ENCODE assay signal across 8 cellular contexts in the genomic region with DNA sequence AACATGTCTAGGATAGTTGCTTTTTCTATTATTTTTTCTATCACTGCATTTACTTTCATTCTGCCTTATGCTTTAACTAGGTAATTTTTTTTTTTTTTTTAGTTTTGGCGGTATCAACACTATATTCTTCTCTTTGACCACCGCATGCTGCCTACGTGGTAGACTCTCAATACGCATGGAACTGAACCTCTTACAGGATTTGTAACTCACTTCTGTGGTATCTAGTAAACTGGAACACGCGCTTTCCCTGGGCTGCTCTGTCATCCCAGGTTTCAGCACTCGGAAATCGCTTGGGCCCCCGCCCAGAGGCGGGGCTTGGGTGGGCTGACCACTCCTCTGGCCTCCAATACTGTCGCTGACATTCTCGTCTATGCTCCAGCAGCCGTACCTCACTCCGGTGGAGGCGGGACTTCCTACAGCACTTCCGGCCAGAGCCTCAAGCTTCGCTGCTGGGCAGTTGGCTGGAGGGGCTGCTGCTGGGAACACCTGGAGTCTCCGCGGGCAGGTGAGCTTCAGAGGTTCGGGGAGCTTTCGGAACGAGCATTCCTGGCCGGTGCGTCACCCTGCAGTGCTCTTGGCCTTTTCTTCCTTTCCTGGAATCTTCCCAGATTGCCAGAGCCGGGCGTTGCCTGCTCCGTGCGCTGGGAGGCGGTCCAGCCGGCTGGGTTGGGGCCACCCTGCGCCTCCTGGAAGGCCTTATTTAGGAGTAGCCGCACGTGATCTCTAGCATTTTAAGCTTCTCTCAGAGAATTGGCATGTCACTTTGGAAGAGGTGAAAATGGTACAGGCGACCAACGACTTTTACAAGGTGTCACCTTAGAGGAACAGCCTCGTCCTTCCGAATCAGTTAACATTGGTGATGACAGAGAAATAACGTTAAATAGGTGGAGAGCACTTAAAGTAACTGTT.
DNase-seq lines count a peak whose midpoint lies in the region; ATAC-seq lines count a peak whose summit lies in the region.

A gene with protein sequence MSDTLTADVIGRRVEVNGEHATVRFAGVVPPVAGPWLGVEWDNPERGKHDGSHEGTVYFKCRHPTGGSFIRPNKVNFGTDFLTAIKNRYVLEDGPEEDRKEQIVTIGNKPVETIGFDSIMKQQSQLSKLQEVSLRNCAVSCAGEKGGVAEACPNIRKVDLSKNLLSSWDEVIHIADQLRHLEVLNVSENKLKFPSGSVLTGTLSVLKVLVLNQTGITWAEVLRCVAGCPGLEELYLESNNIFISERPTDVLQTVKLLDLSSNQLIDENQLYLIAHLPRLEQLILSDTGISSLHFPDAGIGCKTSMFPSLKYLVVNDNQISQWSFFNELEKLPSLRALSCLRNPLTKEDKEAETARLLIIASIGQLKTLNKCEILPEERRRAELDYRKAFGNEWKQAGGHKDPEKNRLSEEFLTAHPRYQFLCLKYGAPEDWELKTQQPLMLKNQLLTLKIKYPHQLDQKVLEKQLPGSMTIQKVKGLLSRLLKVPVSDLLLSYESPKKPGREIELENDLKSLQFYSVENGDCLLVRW (plus strand): TSS at position 428 of the 909 bp plus-strand sequence. CDS start 12,623 bp downstream, outside the sequence.

- DNase-seq in DMS 273 (lab: John Stamatoyannopoulos, UW; ENCODE audit: unreplicated experiment) = peak; percentile 99
- DNase-seq in HuH-7.5 (ENCODE audit: low spot score) = peak; percentile 88
- peak; percentile 93 for DNase-seq in OCI-M2 (lab: John Stamatoyannopoulos, UW; ENCODE audit: unreplicated experiment)
- peak; percentile 67 for DNase-seq in activated T-cell treated with anti-CD3 and anti-CD28 coated beads for 4 hours
- DNase-seq in epidermal melanocyte (ENCODE audit: insufficient read length, low spot score) = peak; percentile 95
- DNase-seq in middle frontal gyrus (ENCODE audit: extremely low spot score, low spot score) = peak; percentile 95
- peak; percentile 80 to 88 for DNase-seq in stimulated activated CD8-positive, alpha-beta memory T cell treated with anti-CD3 and anti-CD28 coated beads, Interleukin-2, amount 100 ng/mL, for 48 hours (ENCODE audit: low read depth in 2 of 2)

- peak; percentile 99 for ATAC-seq in GM21526 (IDR thresholded peaks at IDR 0.05; ENCODE audit: low FRiP score, unreplicated experiment)

Comparison
In these comparisons a context has a peak if more than half of its experiments do, and no peak if none do; other contexts are left out.
1. Peak in every context shown above with its lines: DNase-seq and ATAC-seq.